Comparison of ENCODE assay signal across 8 cellular contexts in the genomic region with DNA sequence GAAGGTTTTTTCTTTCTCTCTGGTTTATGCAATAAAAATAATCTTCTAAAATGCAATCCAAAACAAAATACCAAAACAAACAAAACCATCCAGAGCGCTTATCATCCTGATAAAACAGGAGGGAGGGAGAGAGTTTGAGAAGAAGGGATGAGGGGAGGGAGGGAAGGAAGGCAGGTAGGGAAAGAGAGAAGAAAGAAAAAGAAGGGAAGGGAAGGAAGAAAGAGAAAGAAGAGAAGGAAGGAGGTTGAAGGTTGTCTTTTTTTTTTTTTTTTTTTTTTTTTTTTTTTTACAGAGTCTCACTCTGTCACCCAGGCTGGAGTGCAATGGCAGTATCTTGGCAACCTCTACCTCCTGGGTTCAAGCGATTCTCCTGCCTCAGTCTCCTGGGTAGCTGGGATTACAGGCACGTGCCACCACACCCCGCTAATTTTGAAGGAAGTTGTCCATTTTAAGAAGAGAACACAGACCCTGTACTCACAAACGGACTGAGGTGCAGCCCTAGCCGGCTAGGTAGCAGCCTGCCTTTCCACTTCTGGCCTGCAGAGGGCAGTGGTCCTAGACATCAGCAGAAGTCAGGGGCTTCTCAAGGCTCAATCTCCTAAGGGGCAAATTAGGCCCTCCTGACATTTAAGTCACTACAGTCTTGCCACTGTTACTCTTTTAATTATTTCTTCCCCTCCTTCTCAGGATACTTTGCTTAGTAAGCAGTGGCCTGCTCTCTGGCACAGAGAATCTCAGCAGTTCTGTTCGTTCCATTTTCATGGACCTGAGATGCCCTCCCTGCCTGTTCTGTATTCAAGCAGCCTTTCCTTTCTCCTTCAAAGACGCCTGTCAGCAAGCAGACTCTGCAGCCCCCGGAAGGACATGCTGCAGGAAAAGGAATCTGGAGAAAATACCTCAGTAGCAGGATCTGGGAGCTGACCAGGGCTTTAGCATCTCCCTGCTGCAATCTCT.
DNase-seq lines count a peak whose midpoint lies in the region; ATAC-seq, FAIRE-seq and TF ChIP-seq lines count a peak whose summit lies in the region.

No MANE protein-coding gene starts in this region.

- H3K9me3 Mint-ChIP-seq in activated CD4-positive, alpha-beta memory T cell treated with anti-CD3 and anti-CD28 coated beads, Interleukin-2, amount 10 ng/mL, durations not matched to agents 7 days and 5 days = no peaks in the 10 kb centered on the region

- H3K4me1 Mint-ChIP-seq in activated CD4-positive, alpha-beta memory T cell treated with anti-CD3 and anti-CD28 coated beads, Interleukin-2, amount 10 ng/mL, durations not matched to agents 7 days and 5 days = no peaks in the 10 kb centered on the region

- H4K8ac ChIP-seq in H1 (ENCODE audit: extremely low read depth, insufficient read depth, low read length) = no peak overlapping the region

- H3K27ac ChIP-seq in H1 (ENCODE audit: low read depth, low read length) = no peak overlapping the region

- no peak overlapping the region for H3K9ac ChIP-seq in H1 (replicated peaks in 1 of 4; ENCODE audit: extremely low read depth in 1 of 4, low read depth in 3 of 4, low read length in 3 of 4)

- no peak overlapping the region for H3K4me3 Mint-ChIP-seq in activated CD4-positive, alpha-beta memory T cell treated with anti-CD3 and anti-CD28 coated beads, Interleukin-2, amount 10 ng/mL, durations not matched to agents 7 days and 5 days

- H3K23me2 ChIP-seq in H1 (ENCODE audit: low read depth, low read length) = no peaks in the 10 kb centered on the region

- POLR2A ChIA-PET in activated CD4-positive, alpha-beta memory T cell treated with anti-CD3 and anti-CD28 coated beads, Interleukin-2, amount 10 ng/mL, durations not matched to agents 7 days and 5 days (lab: Charles Lee) = no interaction called here
- POLR2A ChIA-PET in H1 (lab: Charles Lee; ENCODE audit: partially characterized antibody) = no interaction called here

- no peak overlapping the region for H2AK5ac ChIP-seq in H1 (ENCODE audit: low read depth, low read length)

- H3K27ac Mint-ChIP-seq in activated CD4-positive, alpha-beta memory T cell treated with anti-CD3 and anti-CD28 coated beads, Interleukin-2, amount 10 ng/mL, durations not matched to agents 7 days and 5 days = no peak overlapping the region

- H2AFZ ChIP-seq in H1 (ENCODE audit: low read length) = no peak overlapping the region

- TF ChIP-seq POLR2A in H1 (IDR thresholded peaks at IDR 0.05; ENCODE audit: control extremely low read depth in 1 of 2, low read depth in 2 of 2, low read length in 2 of 2) = no peak

- no peak overlapping the region for H2BK20ac ChIP-seq in H1 (ENCODE audit: low read length)

- no peaks in the 10 kb centered on the region for H3K79me1 ChIP-seq in H1 (ENCODE audit: low read depth, low read length)

- no peak overlapping the region for H3K14ac ChIP-seq in H1 (ENCODE audit: insufficient read length)

- peaks cover 11% of the 10 kb centered on the region for H3K27me3 Mint-ChIP-seq in activated CD4-positive, alpha-beta memory T cell treated with anti-CD3 and anti-CD28 coated beads, Interleukin-2, amount 10 ng/mL, durations not matched to agents 7 days and 5 days

- H3K79me2 ChIP-seq in H1 (ENCODE audit: control insufficient read depth in 1 of 2, insufficient read depth in 2 of 2, low read length in 2 of 2) = no peaks in the 10 kb centered on the region

- TF ChIP-seq RAD21 in H1 (IDR thresholded peaks at IDR 0.05 in 1 of 2, conservative IDR thresholded peaks at IDR 0.05 in 1 of 2; ENCODE audit: low read depth in 2 of 2, low read length in 2 of 2) = peak; percentile 62 to 74

- TF ChIP-seq CTCF in AG09319 (IDR thresholded peaks at IDR 0.05; ENCODE audit: low read depth, low read length) (peak; percentile 97), H1 (IDR thresholded peaks at IDR 0.05; ENCODE audit: control extremely low read depth in 1 of 3, insufficient read depth in 1 of 3, low read depth in 1 of 3, low read length in 3 of 3) (peak; percentile 81 to 98 (median 92))

- no peak for TF ChIP-seq EP300 in H1 (IDR thresholded peaks at IDR 0.05; ENCODE audit: borderline replicate concordance in 1 of 2, low read depth in 2 of 2, low read length in 2 of 2)

- H4K20me1 ChIP-seq in H1 (replicated peaks in 1 of 2; ENCODE audit: control insufficient read depth in 1 of 2, insufficient read depth in 2 of 2, low read length in 2 of 2) = peaks cover 0 to 4% of the 10 kb centered on the region in 2 experiments

- peak; percentile 27 for DNase-seq in AG09319 (ENCODE audit: extremely low read depth, low read depth)
- peak; percentile 35 for DNase-seq in NCI-H748 treated with DMSO at 0.1 percent for 48 hours (lab: John Stamatoyannopoulos, UW)
- peak; percentile 67 for DNase-seq in activated CD4-positive, alpha-beta memory T cell treated with anti-CD3 and anti-CD28 coated beads, Interleukin-2, amount 10 ng/mL, durations not matched to agents 7 days and 5 days
- peak; percentile 47 to 86 for DNase-seq in H1 (ENCODE audit: low read depth in 1 of 2, low spot score in 2 of 2)
- peak; percentile 77 for DNase-seq in midbrain (lab: John Stamatoyannopoulos, UW)
- DNase-seq in stimulated activated CD8-positive, alpha-beta memory T cell treated with anti-CD3 and anti-CD28 coated beads, Interleukin-4, amount 100 ng/mL, for 4 hours (ENCODE audit: low read depth in 2 of 2, low spot score in 1 of 2) = peak; percentile 34 to 37

- H3K4me2 ChIP-seq in H1 (ENCODE audit: insufficient read depth in 1 of 2, low read depth in 2 of 2, low read length in 2 of 2) = no peak overlapping the region

- H2BK5ac ChIP-seq in H1 (ENCODE audit: low read depth, low read length) = no peak overlapping the region

- no peak overlapping the region for H4K5ac ChIP-seq in H1 (ENCODE audit: insufficient read length, low read depth, low read length)

- H3K36me3 ChIP-seq in H1 (ENCODE audit: control insufficient read depth in 2 of 4, insufficient read depth in 4 of 4, low read length in 3 of 4) = peaks cover 0 to 15% (median 5%) of the 10 kb centered on the region in 4 experiments; a peak in 5 of 8 replicates

- ATAC-seq in GM18907 (IDR thresholded peaks at IDR 0.05; ENCODE audit: unreplicated experiment) (peak; percentile 82), HG03354 (IDR thresholded peaks at IDR 0.05; ENCODE audit: poor library complexity, severe bottlenecking, unreplicated experiment) (peak; percentile 92)

- peaks cover 0 to 6% (median 4%) of the 10 kb centered on the region in 4 experiments; a peak in 6 of 7 replicates for H3K4me1 ChIP-seq in H1 (replicated peaks in 1 of 4; ENCODE audit: control insufficient read depth in 3 of 4, insufficient read depth in 4 of 4, low read length in 3 of 4)

- no peak overlapping the region for H3K4me3 ChIP-seq in H1 (ENCODE audit: extremely low read depth in 1 of 4, insufficient read depth in 2 of 4, low read depth in 3 of 4, low read length in 4 of 4)

- WGBS in H1 (ENCODE audit: extremely low coverage in 1 of 2, insufficient coverage in 1 of 2, insufficient read length in 1 of 2, insufficient replicate concordance in 2 of 2, low coverage in 1 of 2, low lambda C conversion rate in 2 of 2, missing lambda C conversion rate in 1 of 2), 2 experiments = 46% methylated on average over 9 of the region's 9 CpGs; no CpG with 5 or more reads in 1 of the 2 experiments

- no peak overlapping the region for H2BK15ac ChIP-seq in H1 (ENCODE audit: low read length)

- no peak overlapping the region for H2BK120ac ChIP-seq in H1 (replicated peaks; ENCODE audit: low read depth, low read length)

- H3K36me3 Mint-ChIP-seq in activated CD4-positive, alpha-beta memory T cell treated with anti-CD3 and anti-CD28 coated beads, Interleukin-2, amount 10 ng/mL, durations not matched to agents 7 days and 5 days (ENCODE audit: low read depth) = no peaks in the 10 kb centered on the region

- CTCF ChIA-PET in activated CD4-positive, alpha-beta memory T cell treated with anti-CD3 and anti-CD28 coated beads, Interleukin-2, amount 10 ng/mL, durations not matched to agents 7 days and 5 days (lab: Charles Lee) = interaction anchor here (0.6 to 2.4 kb wide), 4 partner anchors 8 to 225 kb away, joined by 3 to 12 read pairs (median 3); no protein-coding TSS in a partner anchor
- CTCF ChIA-PET in H1 (lab: Charles Lee; ENCODE audit: partially characterized antibody) = interaction anchor here (0.6 to 12.7 kb wide), 25 partner anchors 8 to 440 kb away, joined by 3 to 96 read pairs (median 4); no protein-coding TSS in a partner anchor

- H3K18ac ChIP-seq in H1 (ENCODE audit: extremely low read depth, low read length) = no peak overlapping the region

- H3K9me3 ChIP-seq in H1 (ENCODE audit: insufficient read depth in 2 of 2, low read depth in 1 of 2, low read length in 1 of 2) = no peaks in the 10 kb centered on the region

- peak; percentile 78 for FAIRE-seq in H1 (lab: Jason Lieb, UNC)

- H3K4ac ChIP-seq in H1 (replicated peaks; ENCODE audit: insufficient read length, low read depth, low read length) = no peak overlapping the region

- no peak overlapping the region for H3K23ac ChIP-seq in H1 (ENCODE audit: insufficient read length)

- H4K91ac ChIP-seq in H1 (replicated peaks; ENCODE audit: insufficient read length, low read length) = no peak overlapping the region

- no peaks in the 10 kb centered on the region for H3K27me3 ChIP-seq in H1 (replicated peaks in 1 of 4; ENCODE audit: control insufficient read depth in 3 of 4, extremely low read depth in 1 of 4, insufficient read depth in 3 of 4, low read length in 3 of 4)

- no peak overlapping the region for H2BK12ac ChIP-seq in H1 (ENCODE audit: low read depth, low read length)

- no peak overlapping the region for H3K56ac ChIP-seq in H1 (replicated peaks; ENCODE audit: insufficient read length, low read depth, low read length)

TF ChIP-seq in H1, 55 proteins besides CTCF, POLR2A, EP300 and RAD21 (continues in another document):
- TF ChIP-seq SP1 (IDR thresholded peaks at IDR 0.05; ENCODE audit: low read depth, low read length) (no peak), SIN3A (conservative IDR thresholded peaks at IDR 0.05 in 1 of 2, IDR thresholded peaks at IDR 0.05 in 1 of 2; ENCODE audit: low read depth in 1 of 2, low read length in 2 of 2) (no peak), NRF1 (IDR thresholded peaks at IDR 0.05; ENCODE audit: low read depth, low read length) (no peak), MAFK (IDR thresholded peaks at IDR 0.05; ENCODE audit: low read depth, low read length) (no peak), TBP (IDR thresholded peaks at IDR 0.05; ENCODE audit: low read depth, low read length) (no peak), RXRA (IDR thresholded peaks at IDR 0.05; ENCODE audit: insufficient read depth, low read depth, low read length) (no peak), SUZ12 (IDR thresholded peaks at IDR 0.05; ENCODE audit: low read length) (no peak), CHD1 (IDR thresholded peaks at IDR 0.05; ENCODE audit: low read depth, low read length) (no peak), KDM1A (IDR thresholded peaks at IDR 0.05; ENCODE audit: borderline replicate concordance, low read length) (no peak), TCF12 (IDR thresholded peaks at IDR 0.05; ENCODE audit: low read depth, low read length) (no peak), BCL11A (IDR thresholded peaks at IDR 0.05; ENCODE audit: low read depth in 2 of 2, low read length in 2 of 2) (no peak), SIX5 (IDR thresholded peaks at IDR 0.05; ENCODE audit: low read depth, low read length) (no peak), TEAD4 (IDR thresholded peaks at IDR 0.05; ENCODE audit: low read depth, low read length) (no peak), EZH2 (IDR thresholded peaks at IDR 0.05; ENCODE audit: low read depth, low read length, severe bottlenecking) (no peak)

Comparison
In these comparisons a context has a peak if more than half of its experiments do, and no peak if none do; other contexts are left out.
1. DNase-seq: peak in every context shown above with its lines; median percentile 77 in midbrain; 67 in activated CD4-positive, alpha-beta memory T cell treated with anti-CD3 and anti-CD28 coated beads, Interleukin-2, amount 10 ng/mL, durations not matched to agents 7 days and 5 days; 66 in H1; 36 in stimulated activated CD8-positive, alpha-beta memory T cell treated with anti-CD3 and anti-CD28 coated beads, Interleukin-4, amount 100 ng/mL, for 4 hours; 35 in NCI-H748 treated with DMSO at 0.1 percent for 48 hours; 27 in AG09319.